Comparison of ENCODE assay signal across 20 cellular contexts in the genomic region with DNA sequence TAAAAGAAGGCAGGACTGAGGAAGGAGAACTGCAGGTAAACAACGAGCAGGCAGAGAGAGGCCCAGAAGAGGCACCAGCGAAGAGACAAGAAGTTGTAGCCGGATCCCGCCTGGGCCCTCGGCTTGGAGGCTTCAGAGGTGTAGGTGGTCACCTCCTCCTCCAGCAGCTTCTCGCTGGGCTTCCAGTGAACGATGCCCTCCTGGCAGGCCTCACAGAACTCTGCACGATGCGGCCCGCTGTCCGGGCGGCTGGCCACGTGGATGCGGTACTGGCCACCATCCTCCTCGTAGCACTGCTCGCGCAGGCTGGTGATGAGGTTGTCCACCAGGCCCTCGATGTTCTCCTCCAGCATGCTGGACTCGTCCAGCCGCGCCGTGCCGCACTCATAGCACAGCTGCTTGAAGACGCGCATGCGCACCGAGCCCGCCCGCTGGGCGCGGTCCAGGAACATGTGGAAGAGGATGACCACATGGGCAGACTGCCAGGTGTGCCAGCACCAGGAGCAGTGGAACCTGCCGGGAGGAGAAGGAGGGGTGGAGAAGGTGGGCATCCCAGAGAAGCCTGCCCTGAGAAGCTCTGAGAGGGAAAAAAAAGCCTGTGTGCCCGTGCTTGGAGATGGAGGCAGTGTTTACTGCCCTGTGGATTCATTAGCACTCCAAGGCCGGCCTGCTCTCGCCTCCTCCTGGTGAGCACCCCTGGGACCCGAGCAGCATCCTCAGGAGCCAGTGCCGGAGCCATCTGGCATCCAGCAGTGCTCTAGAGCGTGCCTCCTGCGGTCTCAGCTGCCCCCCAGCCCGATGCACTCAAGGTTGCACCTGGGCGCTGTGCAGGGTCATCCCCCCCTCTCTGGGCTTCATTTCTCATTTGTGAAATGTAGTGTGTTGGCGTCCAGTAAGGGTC. TPM values are rescaled to one million over a fixed set of nuclear protein-coding genes. Genes with fewer than 3 reads are reported as not detected.
"Had no signal": no experiment of that assay in that cellular context is flagged by ENCODE, and none has a peak within 500 bp of the region (broad histone marks: within the 10 kb centered on the region; RNA-seq: fewer than 3 reads in every experiment).

No MANE protein-coding gene starts in this region.

- DNase-seq: dorsolateral prefrontal cortex; effector CD4-positive, alpha-beta T cell; hypothalamus; immature natural killer cell; left ventricle myocardium superior; lower lobe of right lung; natural killer cell; right lobe of liver; small intestine; stimulated activated CD4-positive, alpha-beta T cell treated with anti-CD3 and anti-CD28 coated beads, Interleukin-15, amount 100 ng/mL, for 24 hours; stimulated activated CD4-positive, alpha-beta T cell treated with anti-CD3 and anti-CD28 coated beads, Interleukin-2, amount 100 ng/mL, for 48 hours; stimulated activated naive CD4-positive, alpha-beta T cell; stimulated activated naive CD8-positive, alpha-beta T cell treated with anti-CD3 and anti-CD28 coated beads, Interleukin-15, amount 100 ng/mL, for 72 hours had no signal

- H3K36me3 ChIP-seq: lower lobe of right lung, neutrophil, pancreas, right lobe of liver, suprapubic skin had no signal

- H3K9me3 ChIP-seq: lower lobe of right lung, neutrophil, pancreas, right lobe of liver, suprapubic skin had no signal

- H3K4me3 ChIP-seq: dorsolateral prefrontal cortex, lower lobe of right lung, pancreas, right lobe of liver, suprapubic skin had no signal

- H3K27ac ChIP-seq: dorsolateral prefrontal cortex, lower lobe of right lung, neutrophil, pancreas, right lobe of liver, suprapubic skin had no signal

- H3K4me1 ChIP-seq: lower lobe of right lung, pancreas, right lobe of liver had no signal

- H3K27me3 ChIP-seq: pancreas, right lobe of liver, suprapubic skin had no signal

RNA-seq across cellular contexts. Expression of a gene that starts 3.6 kb away (rescaled TPM):
- polyA plus RNA-seq: esophagus, immature natural killer cell, keratinocyte, neural cell, pancreas, small intestine, urinary bladder had no signal

RNA-seq across cellular contexts. Expression of a gene that starts 28.6 kb away (rescaled TPM):
- polyA plus RNA-seq: immature natural killer cell, keratinocyte had no signal
